Comparison of ENCODE assay signal across 17 cellular contexts in the genomic region with DNA sequence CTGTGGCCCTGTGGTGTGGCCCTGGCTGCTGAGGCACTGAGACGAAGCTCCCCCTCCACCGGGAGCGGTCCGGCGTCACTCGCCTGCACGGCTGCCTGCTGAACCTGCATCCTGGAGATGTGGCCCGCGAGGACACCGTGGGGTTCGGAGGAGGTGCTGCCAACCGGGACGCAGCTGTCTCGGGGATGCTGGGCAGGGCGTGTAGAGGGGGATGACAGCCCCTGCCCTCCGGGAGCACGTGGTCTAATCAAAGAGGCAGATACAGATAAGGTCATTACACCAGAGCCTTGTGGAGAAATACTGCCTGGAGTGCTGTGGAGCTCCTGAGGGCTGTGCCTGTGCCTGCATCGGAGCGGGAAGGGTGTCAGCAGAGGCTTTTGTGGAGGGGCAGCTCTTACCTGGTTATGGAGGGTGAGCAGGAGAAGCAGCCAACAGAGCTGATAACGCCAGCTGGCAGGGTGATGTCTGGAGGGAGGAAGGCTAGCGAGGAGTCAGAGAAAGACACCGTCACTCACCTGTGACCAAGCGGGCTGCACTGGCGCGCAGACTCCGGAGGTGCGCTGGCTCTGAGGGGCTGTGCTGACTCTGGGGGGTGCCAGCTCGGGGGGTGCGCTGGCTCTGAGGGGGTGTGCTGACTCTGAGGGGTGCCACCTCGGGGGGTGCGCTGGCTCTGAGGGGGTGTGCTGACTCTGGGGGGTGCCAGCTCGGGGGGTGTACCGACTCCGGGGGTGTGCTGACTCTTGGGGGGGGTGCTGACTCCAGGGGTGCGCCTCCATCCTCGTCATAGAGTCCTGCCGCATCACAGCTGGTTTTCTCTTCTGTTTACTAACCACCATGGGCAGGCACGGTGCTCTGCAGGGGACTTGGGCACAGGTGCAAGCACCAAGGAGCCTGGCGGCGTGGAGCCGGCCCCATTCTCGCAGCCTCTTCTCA.
DNase-seq lines count a peak whose midpoint lies in the region; ATAC-seq and TF ChIP-seq lines count a peak whose summit lies in the region.
"Had no signal": no experiment of that assay in that cellular context is flagged by ENCODE, and none has a peak within 500 bp of the region (broad histone marks: within the 10 kb centered on the region; RNA-seq: fewer than 3 reads in every experiment).

No MANE protein-coding gene starts in this region.

- H3K27me3 Mint-ChIP-seq in activated naive CD8-positive, alpha-beta T cell, result no peaks in the 10 kb centered on the region
- no peaks in the 10 kb centered on the region for H3K27me3 Mint-ChIP-seq in activated naive CD8-positive, alpha-beta T cell treated with anti-CD3 and anti-CD28 coated beads, Interleukin-2, amount 50 U/mL, for 24 hours
- no peaks in the 10 kb centered on the region for H3K27me3 Mint-ChIP-seq in central memory CD8-positive, alpha-beta T cell
- H3K27me3 Mint-ChIP-seq: activated T-cell treated with anti-CD3 and anti-CD28 coated beads, Interleukin-2, amount 50 U/mL, for 24 hours had no signal

- H3K9me3 Mint-ChIP-seq in activated naive CD8-positive, alpha-beta T cell (ENCODE audit: low read depth), result no peaks in the 10 kb centered on the region
- H3K9me3 Mint-ChIP-seq in activated naive CD8-positive, alpha-beta T cell treated with anti-CD3 and anti-CD28 coated beads, Interleukin-2, amount 50 U/mL, for 24 hours, result no peaks in the 10 kb centered on the region
- no peaks in the 10 kb centered on the region for H3K9me3 Mint-ChIP-seq in central memory CD8-positive, alpha-beta T cell
- H3K9me3 Mint-ChIP-seq: activated T-cell treated with anti-CD3 and anti-CD28 coated beads, Interleukin-2, amount 50 U/mL, for 24 hours; brain had no signal

- no peaks in the 10 kb centered on the region for H3K9me3 ChIP-seq in spleen
- H3K9me3 ChIP-seq: stomach had no signal

- intact Hi-C loops in spleen (cut with DNase I; ENCODE audit: low total_unique reads), result no loop called here

- TF ChIP-seq POLR2A in spleen (IDR thresholded peaks at IDR 0.05), result no peak

- no peak for DNase-seq in activated naive CD8-positive, alpha-beta T cell treated with anti-CD3 and anti-CD28 coated beads, Interleukin-2, amount 50 U/mL, for 24 hours
- peak; percentile 13 for DNase-seq in NCI-H187 treated with DMSO at 0.1 percent for 48 hours (lab: John Stamatoyannopoulos, UW)
- no peak for DNase-seq in central memory CD8-positive, alpha-beta T cell (ENCODE audit: low spot score in 2 of 2)
- DNase-seq in spleen, result peak; percentile 73
- no peak for DNase-seq in KG1 (lab: John Stamatoyannopoulos, UW)
- no peak for DNase-seq in NCI-H82 treated with DMSO at 0.1 percent for 48 hours (lab: John Stamatoyannopoulos, UW; ENCODE audit: unreplicated experiment)
- DNase-seq: activated T-cell treated with anti-CD3 and anti-CD28 coated beads, Interleukin-2, amount 50 U/mL, for 24 hours; EL; islet precursor cell; NCI-H82; retina; stimulated activated CD4-positive, alpha-beta T cell treated with anti-CD3 and anti-CD28 coated beads, Interleukin-4, amount 100 ng/mL, for 24 hours; stomach had no signal

- H3K27ac ChIP-seq in spleen, result no peak overlapping the region
- H3K27ac ChIP-seq: HL-60, stomach had no signal

- H3K4me1 ChIP-seq in spleen, result peaks cover 0 to 21% (median 8%) of the 10 kb centered on the region in 6 donors

- peaks cover 0 to 95% (median 44%) of the 10 kb centered on the region in 6 donors for H3K36me3 ChIP-seq in spleen

- H3K36me3 Mint-ChIP-seq in activated naive CD8-positive, alpha-beta T cell, result peaks cover 15% of the 10 kb centered on the region
- peaks cover 45% of the 10 kb centered on the region for H3K36me3 Mint-ChIP-seq in activated naive CD8-positive, alpha-beta T cell treated with anti-CD3 and anti-CD28 coated beads, Interleukin-2, amount 50 U/mL, for 24 hours (ENCODE audit: low read depth)
- H3K36me3 Mint-ChIP-seq in central memory CD8-positive, alpha-beta T cell (ENCODE audit: insufficient read depth), result peaks cover 32% of the 10 kb centered on the region

- 94 to 97% (median 95%) methylated on average over 32 to 42 of the region's 42 CpGs for WGBS in spleen, 5 donors

- ATAC-seq in activated naive CD8-positive, alpha-beta T cell treated with anti-CD3 and anti-CD28 coated beads, Interleukin-2, amount 50 U/mL, for 24 hours, result no peak
- ATAC-seq in central memory CD8-positive, alpha-beta T cell (replicated peaks; ENCODE audit: extremely low read depth, poor library complexity, severe bottlenecking), result no peak
- ATAC-seq in GM19467 (IDR thresholded peaks at IDR 0.05; ENCODE audit: unreplicated experiment), result no peak

- H3K27ac Mint-ChIP-seq in activated naive CD8-positive, alpha-beta T cell, result peak overlapping the region; percentile 41
- H3K27ac Mint-ChIP-seq in activated naive CD8-positive, alpha-beta T cell treated with anti-CD3 and anti-CD28 coated beads, Interleukin-2, amount 50 U/mL, for 24 hours, result no peak overlapping the region
- peak overlapping the region; percentile 82 for H3K27ac Mint-ChIP-seq in central memory CD8-positive, alpha-beta T cell (ENCODE audit: low read depth)
- H3K27ac Mint-ChIP-seq: activated T-cell treated with anti-CD3 and anti-CD28 coated beads, Interleukin-2, amount 50 U/mL, for 24 hours had no signal

- peaks cover 25% of the 10 kb centered on the region for H3K4me1 Mint-ChIP-seq in activated naive CD8-positive, alpha-beta T cell (ENCODE audit: low read depth)
- H3K4me1 Mint-ChIP-seq in activated naive CD8-positive, alpha-beta T cell treated with anti-CD3 and anti-CD28 coated beads, Interleukin-2, amount 50 U/mL, for 24 hours, result peaks cover 30% of the 10 kb centered on the region
- peaks cover 32% of the 10 kb centered on the region for H3K4me1 Mint-ChIP-seq in central memory CD8-positive, alpha-beta T cell

- H3K4me3 ChIP-seq in spleen, result no peak overlapping the region
- H3K4me3 ChIP-seq: stomach had no signal

- H3K4me3 Mint-ChIP-seq in activated naive CD8-positive, alpha-beta T cell, result no peak overlapping the region
- H3K4me3 Mint-ChIP-seq in activated naive CD8-positive, alpha-beta T cell treated with anti-CD3 and anti-CD28 coated beads, Interleukin-2, amount 50 U/mL, for 24 hours, result no peak overlapping the region
- no peak overlapping the region for H3K4me3 Mint-ChIP-seq in central memory CD8-positive, alpha-beta T cell
- H3K4me3 Mint-ChIP-seq: activated T-cell treated with anti-CD3 and anti-CD28 coated beads, Interleukin-2, amount 50 U/mL, for 24 hours; brain had no signal

- no peaks in the 10 kb centered on the region for H3K27me3 ChIP-seq in spleen (replicated peaks in 1 of 7)
- H3K27me3 ChIP-seq: stomach had no signal

- no peak for TF ChIP-seq CTCF in spleen (IDR thresholded peaks at IDR 0.05 in 8 of 11, conservative IDR thresholded peaks at IDR 0.05 in 3 of 11)

Comparison
In these comparisons a context has a peak if more than half of its experiments do, and no peak if none do; other contexts are left out.
1. DNase-seq: peak in NCI-H187 treated with DMSO at 0.1 percent for 48 hours (single experiment) and spleen (single experiment); none in activated naive CD8-positive, alpha-beta T cell treated with anti-CD3 and anti-CD28 coated beads, Interleukin-2, amount 50 U/mL, for 24 hours (single experiment), central memory CD8-positive, alpha-beta T cell (0 of 2), KG1 (single experiment) and NCI-H82 treated with DMSO at 0.1 percent for 48 hours (single experiment).